ENCODE assay signal across 28 cellular contexts in the genomic region with DNA sequence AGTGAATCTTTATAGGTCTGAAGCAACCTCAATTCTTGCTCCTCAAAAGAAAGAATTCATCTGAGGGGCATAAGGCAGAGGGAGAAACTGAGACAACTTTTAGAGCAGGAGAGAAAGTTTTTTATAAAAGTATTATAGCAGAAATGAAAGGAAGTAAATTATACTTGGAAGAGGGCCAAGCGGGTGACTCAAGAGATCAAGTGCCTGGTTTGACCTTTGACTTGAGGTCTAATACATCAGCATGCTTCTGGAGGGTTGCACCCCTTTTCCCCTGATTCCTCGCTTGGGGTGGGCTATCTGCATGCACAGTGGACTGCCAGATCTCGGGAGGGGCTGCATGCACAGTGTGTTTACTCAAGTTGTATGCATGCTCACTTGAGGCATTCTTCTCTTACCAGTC.
"Had no signal": no experiment of that assay in that cellular context is flagged by ENCODE, and none has a peak within 500 bp of the region (broad histone marks: within the 10 kb centered on the region; RNA-seq: fewer than 3 reads in every experiment).

No MANE protein-coding gene starts in this region.

- H3K27me3 ChIP-seq: cardiac muscle cell, SJSA1 had no signal

- H3K4me2 ChIP-seq: SK-N-SH had no signal

- DNase-seq: activated B cell treated with CpG ODN at 0.5 μM for 24 hours; activated CD4-positive, alpha-beta memory T cell treated with anti-CD3 and anti-CD28 coated beads for 36 hours; activated CD4-positive, alpha-beta T cell treated with anti-CD3 and anti-CD28 coated beads for 4 hours; activated CD4-positive, alpha-beta T cell treated with anti-CD3 and anti-CD28 coated beads, Interleukin-2, amount 50 U/mL, for 1 hour; activated CD4-positive, CD25-positive, alpha-beta regulatory T cell treated with anti-CD3 and anti-CD28 coated beads, Interleukin-2, amount 50 U/mL, for 72 hours; activated CD8-positive, alpha-beta memory T cell treated with anti-CD3 and anti-CD28 coated beads, Interleukin-2, amount 50 U/mL, for 4 hours; activated gamma-delta T cell treated with Interleukin-2 at 50 U/mL for 16 hours; activated naive CD4-positive, alpha-beta T cell treated with anti-CD3 and anti-CD28 coated beads, Interleukin-2, amount 10 ng/mL, durations not matched to agents 7 days and 5 days; activated naive CD8-positive, alpha-beta T cell treated with anti-CD3 and anti-CD28 coated beads, Interleukin-2, amount 50 U/mL, for 24 hours; activated T-cell treated with anti-CD3 and anti-CD28 coated beads for 4 hours; activated T-cell treated with anti-CD3 and anti-CD28 coated beads, Interleukin-2, amount 50 U/mL, for 4 hours; anterior cingulate cortex; cerebellar nuclear complex; Kasumi-1; KG1; NCI-H1048; NCI-H1105 treated with DMSO at 0.1 percent for 48 hours; NCI-H1436; NCI-H1694; NCI-H1930; NCI-H345; NCI-H524 treated with DMSO at 0.1 percent for 48 hours; RPMI8226; SHP77 treated with DMSO at 0.1 percent for 48 hours; SK-N-SH had no signal

- H3K4me3 ChIP-seq: cardiac muscle cell, SJSA1 had no signal

- ATAC-seq: activated naive CD8-positive, alpha-beta T cell treated with anti-CD3 and anti-CD28 coated beads, Interleukin-2, amount 50 U/mL, for 24 hours; activated T-cell treated with anti-CD3 and anti-CD28 coated beads, Interleukin-2, amount 50 U/mL, for 4 hours; Panc1 had no signal

- H3K36me3 ChIP-seq: cardiac muscle cell, SJSA1 had no signal

- H3K9me3 ChIP-seq: SK-N-SH had no signal

- H3K27ac ChIP-seq: cardiac muscle cell, SJSA1 had no signal

- H3K9ac ChIP-seq: SK-N-SH had no signal

- H3K9me2 ChIP-seq: SK-N-SH had no signal

- H3K4me1 ChIP-seq: SJSA1 had no signal
